Comparison of ENCODE assay signal across 23 cellular contexts in genomic region chr14:76641541-76641940, GRCh38.
DNase-seq lines count a peak whose midpoint lies in the region; FAIRE-seq and TF ChIP-seq lines count a peak whose summit lies in the region.
"Had no signal": no experiment of that assay in that cellular context is flagged by ENCODE, and none has a peak within 500 bp of the region (broad histone marks: within the 10 kb centered on the region; RNA-seq: fewer than 3 reads in every experiment).

No MANE protein-coding gene starts in this region.

- peaks cover 6% of the 10 kb centered on the region for H3K9me3 Mint-ChIP-seq in glutamatergic neuron (ENCODE audit: unreplicated experiment)
- H3K9me3 Mint-ChIP-seq: CD8-positive, alpha-beta T cell had no signal

- H3K4me1 ChIP-seq in HEK293 (ENCODE audit: control insufficient read depth, insufficient read depth, low read length) (peaks cover 2% of the 10 kb centered on the region; the same call in 1 of the 2 replicates), osteoblast (ENCODE audit: insufficient read depth, low read length) (no peaks in the 10 kb centered on the region)
- H3K4me1 ChIP-seq: A549; BLaER1 treated with 17β-estradiol and CSF1 and Interleukin-3, amounts not matched to agents 10 nM and 100 nM; Caco-2 had no signal

- H3K4me2 ChIP-seq in osteoblast (ENCODE audit: insufficient read depth, low read length) = no peak overlapping the region
- H3K4me2 ChIP-seq: A549; BLaER1 treated with 17β-estradiol and CSF1 and Interleukin-3, amounts not matched to agents 10 nM and 100 nM had no signal

- H3K27ac Mint-ChIP-seq in glutamatergic neuron (ENCODE audit: unreplicated experiment) = peak overlapping the region; percentile 88
- H3K27ac Mint-ChIP-seq: B cell; CD4-positive, alpha-beta T cell; CD8-positive, alpha-beta T cell had no signal

- in situ Hi-C loops in GM13976 (cut with MboI; ENCODE audit: low sequenced_read_pairs, unreplicated experiment) = loop anchor here (25.0 kb wide), 1 partner anchor 579 kb away; no protein-coding TSS in a partner anchor

- H2AFZ ChIP-seq in osteoblast (ENCODE audit: low read length) = no peak overlapping the region

- peaks cover 7% of the 10 kb centered on the region for H3K27me3 ChIP-seq in osteoblast (ENCODE audit: insufficient read depth, low read length)
- H3K27me3 ChIP-seq: BLaER1 treated with 17β-estradiol and CSF1 and Interleukin-3, amounts not matched to agents 10 nM and 100 nM had no signal

- TF ChIP-seq CTCF in HEK293 (tag by site-specific recombination; IDR thresholded peaks at IDR 0.05) (no peak), glutamatergic neuron (IDR thresholded peaks at IDR 0.05; ENCODE audit: partially characterized antibody, unreplicated experiment) (no peak), GM13976 (IDR thresholded peaks at IDR 0.05; ENCODE audit: borderline replicate concordance, control extremely low read depth, extremely low read depth, insufficient read depth, missing control alignments) (no peak), osteoblast (IDR thresholded peaks at IDR 0.05; ENCODE audit: extremely low read depth, low read depth, low read length) (no peak)

- H3K9me3 ChIP-seq in HEK293 (ENCODE audit: control insufficient read depth, insufficient read depth, low read depth, low read length) = no peaks in the 10 kb centered on the region
- no peaks in the 10 kb centered on the region for H3K9me3 ChIP-seq in osteoblast (ENCODE audit: low read depth, low read length)
- H3K9me3 ChIP-seq: Caco-2 had no signal

- H4K20me1 ChIP-seq in osteoblast (ENCODE audit: insufficient read depth, low read length) = no peaks in the 10 kb centered on the region
- H4K20me1 ChIP-seq: BLaER1 treated with 17β-estradiol and CSF1 and Interleukin-3, amounts not matched to agents 10 nM and 100 nM had no signal

- H3K27me3 Mint-ChIP-seq in glutamatergic neuron (ENCODE audit: unreplicated experiment) = peaks cover 11% of the 10 kb centered on the region

- no peaks in the 10 kb centered on the region for H3K79me2 ChIP-seq in osteoblast (ENCODE audit: insufficient read depth, low read length)

- DNase-seq in NCI-H748 (lab: John Stamatoyannopoulos, UW; ENCODE audit: unreplicated experiment) = peak; percentile 54
- DNase-seq in NCI-H748 treated with DMSO at 0.1 percent for 48 hours (lab: John Stamatoyannopoulos, UW) = no peak
- DNase-seq in glutamatergic neuron = no peak
- no peak for DNase-seq in urothelium cell line (ENCODE audit: low spot score)
- DNase-seq in GM13976 (ENCODE audit: low spot score) = no peak
- no peak for DNase-seq in osteoblast (ENCODE audit: insufficient read length, low spot score, missing footprints)
- DNase-seq: AML-193; Caco-2; Calu3; CD4-positive, alpha-beta T cell; CD8-positive, alpha-beta T cell; DMS79 treated with DMSO at 0.1 percent for 48 hours; GF-D8 had no signal

- POLR2A ChIA-PET in HEK293 (lab: Yijun Ruan, JAX) = no interaction called here

- peaks cover 3% of the 10 kb centered on the region for H3K36me3 Mint-ChIP-seq in glutamatergic neuron (ENCODE audit: unreplicated experiment)
- H3K36me3 Mint-ChIP-seq: CD8-positive, alpha-beta T cell had no signal

- CTCF ChIA-PET in HEK293 (lab: Yijun Ruan, JAX) = interaction anchor here (0.9 to 1.6 kb wide), 3 partner anchors 9 to 933 kb away, joined by 3 to 5 read pairs (median 4); no protein-coding TSS in a partner anchor

- H3K27ac ChIP-seq in HEK293 (ENCODE audit: extremely low read depth, low read depth, low read length) (no peak overlapping the region), osteoblast (ENCODE audit: low read depth, low read length) (no peak overlapping the region)
- H3K27ac ChIP-seq: 22Rv1; A549; BLaER1 treated with 17β-estradiol and CSF1 and Interleukin-3, amounts not matched to agents 10 nM and 100 nM; C4-2B had no signal

- H3K4me3 ChIP-seq in HEK293 (ENCODE audit: low read depth, low read length) (no peak overlapping the region), osteoblast (ENCODE audit: insufficient read depth, low read length) (no peak overlapping the region)
- H3K4me3 ChIP-seq: A549; BLaER1 treated with 17β-estradiol and CSF1 and Interleukin-3, amounts not matched to agents 10 nM and 100 nM had no signal

- peak; percentile 9 for FAIRE-seq in urothelium cell line (lab: Jason Lieb, UNC)
- FAIRE-seq: A549, D721Med, G401.6, GM12891, GM18507 had no signal

- peaks cover 28% of the 10 kb centered on the region for H3K4me1 Mint-ChIP-seq in glutamatergic neuron (ENCODE audit: low read depth, unreplicated experiment)
- H3K4me1 Mint-ChIP-seq: B cell had no signal

- no peak overlapping the region for H3K4me3 Mint-ChIP-seq in glutamatergic neuron (ENCODE audit: unreplicated experiment)
- H3K4me3 Mint-ChIP-seq: B cell; CD4-positive, alpha-beta T cell; CD8-positive, alpha-beta T cell had no signal

- H3K36me3 ChIP-seq in HEK293 (ENCODE audit: control insufficient read depth in 2 of 2, insufficient read depth in 1 of 2, low read length in 2 of 2) (no peaks in the 10 kb centered on the region), osteoblast (ENCODE audit: insufficient read depth, low read length) (no peaks in the 10 kb centered on the region)
- H3K36me3 ChIP-seq: BLaER1 treated with 17β-estradiol and CSF1 and Interleukin-3, amounts not matched to agents 10 nM and 100 nM had no signal

TF ChIP-seq in HEK293, 187 proteins besides CTCF, POLR2A, EP300 and RAD21:
- TF ChIP-seq ZNF449 (tag by site-specific recombination; IDR thresholded peaks at IDR 0.05) = no peak
- TF ChIP-seq, protein P1, sequence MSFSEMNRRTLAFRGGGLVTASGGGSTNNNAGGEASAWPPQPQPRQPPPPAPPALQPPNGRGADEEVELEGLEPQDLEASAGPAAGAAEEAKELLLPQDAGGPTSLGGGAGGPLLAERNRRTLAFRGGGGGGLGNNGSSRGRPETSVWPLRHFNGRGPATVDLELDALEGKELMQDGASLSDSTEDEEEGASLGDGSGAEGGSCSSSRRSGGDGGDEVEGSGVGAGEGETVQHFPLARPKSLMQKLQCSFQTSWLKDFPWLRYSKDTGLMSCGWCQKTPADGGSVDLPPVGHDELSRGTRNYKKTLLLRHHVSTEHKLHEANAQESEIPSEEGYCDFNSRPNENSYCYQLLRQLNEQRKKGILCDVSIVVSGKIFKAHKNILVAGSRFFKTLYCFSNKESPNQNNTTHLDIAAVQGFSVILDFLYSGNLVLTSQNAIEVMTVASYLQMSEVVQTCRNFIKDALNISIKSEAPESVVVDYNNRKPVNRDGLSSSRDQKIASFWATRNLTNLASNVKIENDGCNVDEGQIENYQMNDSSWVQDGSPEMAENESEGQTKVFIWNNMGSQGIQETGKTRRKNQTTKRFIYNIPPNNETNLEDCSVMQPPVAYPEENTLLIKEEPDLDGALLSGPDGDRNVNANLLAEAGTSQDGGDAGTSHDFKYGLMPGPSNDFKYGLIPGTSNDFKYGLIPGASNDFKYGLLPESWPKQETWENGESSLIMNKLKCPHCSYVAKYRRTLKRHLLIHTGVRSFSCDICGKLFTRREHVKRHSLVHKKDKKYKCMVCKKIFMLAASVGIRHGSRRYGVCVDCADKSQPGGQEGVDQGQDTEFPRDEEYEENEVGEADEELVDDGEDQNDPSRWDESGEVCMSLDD (tag by site-specific recombination; IDR thresholded peaks at IDR 0.05) = no peak
- no peak for TF ChIP-seq ZNF169 (tag by site-specific recombination; IDR thresholded peaks at IDR 0.05)
- TF ChIP-seq ZNF548 (tag by site-specific recombination; IDR thresholded peaks at IDR 0.05) = peak; percentile 78
- TF ChIP-seq ZNF792 (tag by site-specific recombination; IDR thresholded peaks at IDR 0.05) = no peak
- TF ChIP-seq ZNF214 (tag by site-specific recombination; IDR thresholded peaks at IDR 0.05; ENCODE audit: borderline replicate concordance) = no peak
